Comparison of ENCODE assay signal across 2 cellular contexts in the genomic region with DNA sequence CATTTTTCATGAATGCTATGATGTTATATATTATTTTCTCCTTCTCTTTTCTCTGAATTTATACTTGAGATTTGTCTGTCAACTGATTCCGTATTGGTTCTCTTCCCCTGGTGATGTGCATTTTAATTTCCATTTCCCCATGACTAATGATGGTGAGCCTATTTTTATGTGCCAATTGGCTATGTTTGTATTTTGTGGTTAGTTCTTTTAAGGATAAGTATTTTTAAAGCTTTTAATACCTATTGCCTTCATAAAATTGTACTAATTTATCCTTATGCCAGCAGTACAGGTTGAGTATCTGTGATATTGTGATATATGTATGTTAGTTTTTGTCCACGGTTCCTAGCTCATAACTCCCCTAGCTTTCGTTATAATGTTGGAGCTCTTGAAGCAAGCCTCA.
TF ChIP-seq lines count a peak whose summit lies in the region.

No MANE protein-coding gene starts in this region.

TF ChIP-seq in SK-N-SH, 30 proteins besides CTCF, POLR2A, EP300 and RAD21 (continued from another document):
- TF ChIP-seq YY1 (IDR thresholded peaks at IDR 0.05; ENCODE audit: low read depth) (no peak), NRF1 (IDR thresholded peaks at IDR 0.05; ENCODE audit: low read depth, low read length) (no peak), ELF1 (IDR thresholded peaks at IDR 0.05) (no peak), GABPA (IDR thresholded peaks at IDR 0.05; ENCODE audit: low read depth) (no peak), TAF1 (IDR thresholded peaks at IDR 0.05; ENCODE audit: borderline replicate concordance, low read depth, low read length) (no peak), MXI1 (IDR thresholded peaks at IDR 0.05; ENCODE audit: low read depth, low read length) (no peak), CHD2 (IDR thresholded peaks at IDR 0.05; ENCODE audit: low read length, partially characterized antibody) (no peak), FOXJ3 (CRISPR knock-in tag; IDR thresholded peaks at IDR 0.05) (no peak), POLR2AphosphoS5 (IDR thresholded peaks at IDR 0.05; ENCODE audit: low read depth, low read length) (no peak), TEAD4 (IDR thresholded peaks at IDR 0.05; ENCODE audit: borderline replicate concordance, insufficient read depth) (no peak), RFX5 (IDR thresholded peaks at IDR 0.05; ENCODE audit: low read length) (no peak), USF2 (IDR thresholded peaks at IDR 0.05; ENCODE audit: borderline replicate concordance, low read depth, low read length) (no peak), USF1 (IDR thresholded peaks at IDR 0.05; ENCODE audit: borderline replicate concordance, low read depth) (no peak), EZH2phosphoT487 (IDR thresholded peaks at IDR 0.05; ENCODE audit: borderline replicate concordance, low read depth) (no peak), JUND (IDR thresholded peaks at IDR 0.05) (no peak)
- TF ChIP-seq, protein P1, sequence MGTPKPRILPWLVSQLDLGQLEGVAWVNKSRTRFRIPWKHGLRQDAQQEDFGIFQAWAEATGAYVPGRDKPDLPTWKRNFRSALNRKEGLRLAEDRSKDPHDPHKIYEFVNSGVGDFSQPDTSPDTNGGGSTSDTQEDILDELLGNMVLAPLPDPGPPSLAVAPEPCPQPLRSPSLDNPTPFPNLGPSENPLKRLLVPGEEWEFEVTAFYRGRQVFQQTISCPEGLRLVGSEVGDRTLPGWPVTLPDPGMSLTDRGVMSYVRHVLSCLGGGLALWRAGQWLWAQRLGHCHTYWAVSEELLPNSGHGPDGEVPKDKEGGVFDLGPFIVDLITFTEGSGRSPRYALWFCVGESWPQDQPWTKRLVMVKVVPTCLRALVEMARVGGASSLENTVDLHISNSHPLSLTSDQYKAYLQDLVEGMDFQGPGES (IDR thresholded peaks at IDR 0.05; ENCODE audit: low read depth, low read length), result no peak
- TF ChIP-seq, protein P2, sequence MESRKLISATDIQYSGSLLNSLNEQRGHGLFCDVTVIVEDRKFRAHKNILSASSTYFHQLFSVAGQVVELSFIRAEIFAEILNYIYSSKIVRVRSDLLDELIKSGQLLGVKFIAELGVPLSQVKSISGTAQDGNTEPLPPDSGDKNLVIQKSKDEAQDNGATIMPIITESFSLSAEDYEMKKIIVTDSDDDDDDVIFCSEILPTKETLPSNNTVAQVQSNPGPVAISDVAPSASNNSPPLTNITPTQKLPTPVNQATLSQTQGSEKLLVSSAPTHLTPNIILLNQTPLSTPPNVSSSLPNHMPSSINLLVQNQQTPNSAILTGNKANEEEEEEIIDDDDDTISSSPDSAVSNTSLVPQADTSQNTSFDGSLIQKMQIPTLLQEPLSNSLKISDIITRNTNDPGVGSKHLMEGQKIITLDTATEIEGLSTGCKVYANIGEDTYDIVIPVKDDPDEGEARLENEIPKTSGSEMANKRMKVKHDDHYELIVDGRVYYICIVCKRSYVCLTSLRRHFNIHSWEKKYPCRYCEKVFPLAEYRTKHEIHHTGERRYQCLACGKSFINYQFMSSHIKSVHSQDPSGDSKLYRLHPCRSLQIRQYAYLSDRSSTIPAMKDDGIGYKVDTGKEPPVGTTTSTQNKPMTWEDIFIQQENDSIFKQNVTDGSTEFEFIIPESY (IDR thresholded peaks at IDR 0.05; ENCODE audit: borderline replicate concordance, low read depth), result no peak
- TF ChIP-seq, protein P3, sequence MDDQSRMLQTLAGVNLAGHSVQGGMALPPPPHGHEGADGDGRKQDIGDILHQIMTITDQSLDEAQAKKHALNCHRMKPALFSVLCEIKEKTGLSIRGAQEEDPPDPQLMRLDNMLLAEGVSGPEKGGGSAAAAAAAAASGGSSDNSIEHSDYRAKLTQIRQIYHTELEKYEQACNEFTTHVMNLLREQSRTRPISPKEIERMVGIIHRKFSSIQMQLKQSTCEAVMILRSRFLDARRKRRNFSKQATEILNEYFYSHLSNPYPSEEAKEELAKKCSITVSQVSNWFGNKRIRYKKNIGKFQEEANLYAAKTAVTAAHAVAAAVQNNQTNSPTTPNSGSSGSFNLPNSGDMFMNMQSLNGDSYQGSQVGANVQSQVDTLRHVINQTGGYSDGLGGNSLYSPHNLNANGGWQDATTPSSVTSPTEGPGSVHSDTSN (IDR thresholded peaks at IDR 0.05), result no peak

TF ChIP-seq in SK-N-SH treated with all-trans-retinoic acid at 6 μM for 48 hours, 23 proteins besides CTCF, POLR2A, EP300 and RAD21 (continued from another document):
- TF ChIP-seq ESRRG (CRISPR knock-in tag; IDR thresholded peaks at IDR 0.05), result no peak
- TF ChIP-seq, protein P4, sequence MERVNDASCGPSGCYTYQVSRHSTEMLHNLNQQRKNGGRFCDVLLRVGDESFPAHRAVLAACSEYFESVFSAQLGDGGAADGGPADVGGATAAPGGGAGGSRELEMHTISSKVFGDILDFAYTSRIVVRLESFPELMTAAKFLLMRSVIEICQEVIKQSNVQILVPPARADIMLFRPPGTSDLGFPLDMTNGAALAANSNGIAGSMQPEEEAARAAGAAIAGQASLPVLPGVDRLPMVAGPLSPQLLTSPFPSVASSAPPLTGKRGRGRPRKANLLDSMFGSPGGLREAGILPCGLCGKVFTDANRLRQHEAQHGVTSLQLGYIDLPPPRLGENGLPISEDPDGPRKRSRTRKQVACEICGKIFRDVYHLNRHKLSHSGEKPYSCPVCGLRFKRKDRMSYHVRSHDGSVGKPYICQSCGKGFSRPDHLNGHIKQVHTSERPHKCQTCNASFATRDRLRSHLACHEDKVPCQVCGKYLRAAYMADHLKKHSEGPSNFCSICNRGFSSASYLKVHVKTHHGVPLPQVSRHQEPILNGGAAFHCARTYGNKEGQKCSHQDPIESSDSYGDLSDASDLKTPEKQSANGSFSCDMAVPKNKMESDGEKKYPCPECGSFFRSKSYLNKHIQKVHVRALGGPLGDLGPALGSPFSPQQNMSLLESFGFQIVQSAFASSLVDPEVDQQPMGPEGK (CRISPR knock-in tag; IDR thresholded peaks at IDR 0.05; ENCODE audit: borderline replicate concordance), result no peak
- no peak for TF ChIP-seq ZNF70 (CRISPR knock-in tag; IDR thresholded peaks at IDR 0.05)
TF ChIP-seq in SK-N-SH treated with all-trans-retinoic acid at 6 μM for 48 hours: peak in this region for 0.
